Comparison of ENCODE assay signal across 9 cellular contexts in the genomic region with DNA sequence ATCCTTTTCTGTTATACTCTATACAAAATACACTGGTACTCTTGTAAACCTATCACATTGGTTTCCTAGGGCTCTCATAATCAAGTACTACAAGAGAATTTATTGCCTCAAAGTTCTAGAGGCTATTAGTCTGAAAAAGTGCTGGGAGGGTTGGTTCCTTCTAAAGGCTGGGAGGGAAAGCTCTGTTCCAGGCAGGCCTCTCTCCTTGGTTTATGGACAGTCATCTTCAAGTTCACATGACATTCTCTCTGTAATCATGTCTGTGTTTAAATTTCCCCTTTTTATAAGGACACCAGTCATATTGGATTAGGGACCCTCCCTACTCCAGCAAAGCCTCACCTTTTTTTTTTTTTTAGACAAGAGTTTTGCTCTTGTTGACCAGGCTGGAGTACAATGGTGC.
"Had no signal": no experiment of that assay in that cellular context is flagged by ENCODE, and none has a peak within 500 bp of the region (broad histone marks: within the 10 kb centered on the region; RNA-seq: fewer than 3 reads in every experiment).

No MANE protein-coding gene starts in this region.

- DNase-seq: GM23248, GOT3, H7, HFFc6, IMR-90, KG1 had no signal

- ATAC-seq: HCT116, K562 had no signal

- H3K9ac ChIP-seq: GM23248 had no signal

- H3K4me3 ChIP-seq: GM23248, HAP-1, K562 had no signal

- H3K9me3 ChIP-seq: HAP-1 had no signal

- H2AFZ ChIP-seq: GM23248 had no signal

- H3K4me1 ChIP-seq: HAP-1 had no signal

- H3K27ac Mint-ChIP-seq: HFFc6 had no signal

- H3K27ac ChIP-seq: GM23248 had no signal

- H3K4me3 Mint-ChIP-seq: HFFc6 had no signal

- H3K36me3 ChIP-seq: HAP-1 had no signal
